1 cellular context compared by ENCODE assay signal in genomic region chr4:81215936-81216335, GRCh38.
TF ChIP-seq lines count a peak whose summit lies in the region.

No MANE protein-coding gene starts in this region.

TF ChIP-seq in WTC11, 78 proteins besides CTCF, POLR2A, EP300 and RAD21 (continued from another document):
- TF ChIP-seq STAT6 (CRISPR knock-in tag; conservative IDR thresholded peaks at IDR 0.05; ENCODE audit: low read depth) = no peak
- TF ChIP-seq AFF4 (CRISPR knock-in tag; IDR thresholded peaks at IDR 0.05; ENCODE audit: borderline replicate concordance) = no peak
- no peak for TF ChIP-seq IRF1 (CRISPR knock-in tag; IDR thresholded peaks at IDR 0.05)
- TF ChIP-seq ZNF263 (CRISPR knock-in tag; IDR thresholded peaks at IDR 0.05; ENCODE audit: low read depth) = no peak
- TF ChIP-seq NFYB (CRISPR knock-in tag; conservative IDR thresholded peaks at IDR 0.05; ENCODE audit: low read depth) = no peak
- TF ChIP-seq NR1H2 (CRISPR knock-in tag; IDR thresholded peaks at IDR 0.05) = no peak
- TF ChIP-seq ARID4B (CRISPR knock-in tag; IDR thresholded peaks at IDR 0.05; ENCODE audit: borderline replicate concordance) = no peak
- no peak for TF ChIP-seq RELA (CRISPR knock-in tag; IDR thresholded peaks at IDR 0.05; ENCODE audit: borderline replicate concordance)
- TF ChIP-seq FOXJ3 (CRISPR knock-in tag; IDR thresholded peaks at IDR 0.05; ENCODE audit: borderline replicate concordance) = no peak
- TF ChIP-seq NFATC4 (CRISPR knock-in tag; IDR thresholded peaks at IDR 0.05) = no peak
- TF ChIP-seq HMGA2 (CRISPR knock-in tag; IDR thresholded peaks at IDR 0.05) = no peak
- TF ChIP-seq PREB (CRISPR knock-in tag; IDR thresholded peaks at IDR 0.05; ENCODE audit: borderline replicate concordance) = no peak
- no peak for TF ChIP-seq EMX1 (CRISPR knock-in tag; IDR thresholded peaks at IDR 0.05)
- TF ChIP-seq ZSCAN18 (CRISPR knock-in tag; IDR thresholded peaks at IDR 0.05) = no peak
